ENCODE assay signal across 16 cellular contexts in the genomic region with DNA sequence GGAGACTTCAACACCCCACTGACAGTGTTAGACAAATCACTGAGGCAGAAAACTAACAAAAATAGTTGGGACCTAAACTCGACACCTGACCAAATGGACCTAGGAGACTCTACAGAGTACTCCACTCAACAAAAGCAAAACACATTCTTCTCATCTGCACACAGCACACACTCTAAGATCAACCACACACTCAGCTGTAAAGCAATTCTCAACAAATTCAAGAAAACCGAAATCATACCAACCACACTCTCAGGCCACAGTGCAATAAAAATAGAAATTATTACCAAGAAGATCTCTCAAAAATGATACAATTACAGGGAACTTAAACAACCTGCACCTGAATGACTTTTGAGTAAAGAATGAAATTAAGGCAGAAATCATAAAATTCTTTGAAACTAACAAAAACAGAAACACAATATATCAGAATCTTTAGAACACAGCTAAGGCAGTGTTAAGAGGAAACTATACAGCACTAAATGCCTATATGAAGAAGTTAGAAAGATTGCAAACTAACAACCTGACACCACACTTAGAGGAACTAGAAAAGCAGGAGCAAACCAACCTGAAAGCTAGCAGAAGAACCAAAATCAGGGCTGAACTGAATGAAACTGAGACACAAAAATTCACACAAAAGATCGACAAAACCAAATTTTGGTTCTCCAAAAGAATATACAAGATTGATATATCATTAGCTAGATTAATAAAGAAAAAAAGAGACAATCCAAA. TPM values are rescaled to one million over a fixed set of nuclear protein-coding genes. Genes with fewer than 3 reads are reported as not detected.
A peak's percentile ranks its signal among the peaks of the same experiment; 100 is the strongest.
DNase-seq lines count a peak whose midpoint lies in the region; ATAC-seq and TF ChIP-seq lines count a peak whose summit lies in the region.
"Had no signal": no experiment of that assay in that cellular context is flagged by ENCODE, and none has a peak within 500 bp of the region (broad histone marks: within the 10 kb centered on the region; RNA-seq: fewer than 3 reads in every experiment).

No MANE protein-coding gene starts in this region.

- ATAC-seq in GM18511 (IDR thresholded peaks at IDR 0.05; ENCODE audit: unreplicated experiment) (peak; percentile 91), GM19468 (IDR thresholded peaks at IDR 0.05; ENCODE audit: extremely low read depth, unreplicated experiment) (peak; percentile 79), HG02870 (IDR thresholded peaks at IDR 0.05; ENCODE audit: unreplicated experiment) (peak; percentile 95), HG03460 (IDR thresholded peaks at IDR 0.05; ENCODE audit: unreplicated experiment) (peak; percentile 70), PC-3 (no peak)
- ATAC-seq: HCT116, mucosa of descending colon had no signal

- intact Hi-C loops in PC-3 (cut with micrococcal nuclease): no loop called here

- no peak overlapping the region for H3K9ac ChIP-seq in PC-3 (ENCODE audit: low read length)

- H3F3A ChIP-seq in PC-3 (ENCODE audit: low read length, unreplicated experiment): no peaks in the 10 kb centered on the region

- H3K4me3 ChIP-seq in PC-3 (ENCODE audit: low read length): no peak overlapping the region
- H3K4me3 ChIP-seq: cardiac muscle cell, mucosa of descending colon, sigmoid colon, transverse colon had no signal

- no peaks in the 10 kb centered on the region for H3K4me1 ChIP-seq in PC-3 (ENCODE audit: insufficient read depth, low read length)
- H3K4me1 ChIP-seq: transverse colon had no signal

- H3K36me3 ChIP-seq in PC-3 (ENCODE audit: low read depth, low read length): peaks cover 24% of the 10 kb centered on the region

- no peak overlapping the region for H3K4me2 ChIP-seq in PC-3 (ENCODE audit: low read length)

- no peak overlapping the region for H2AFZ ChIP-seq in PC-3 (ENCODE audit: low read length)

- POLR2A ChIA-PET in PC-3 (lab: Charles Lee; ENCODE audit: unreplicated experiment): no interaction called here

- H4K20me1 ChIP-seq in PC-3 (ENCODE audit: low read length): no peaks in the 10 kb centered on the region

- BruUV-seq in PC-3 (replicated peaks; lab: Mats Ljungman, UMichigan): no TSS peak

- H3K27me3 ChIP-seq in PC-3 (ENCODE audit: low read length): no peaks in the 10 kb centered on the region
- H3K27me3 ChIP-seq: cardiac muscle cell, sigmoid colon, transverse colon had no signal

- H3K9me2 ChIP-seq in PC-3 (replicated peaks; ENCODE audit: low read length): no peaks in the 10 kb centered on the region

- H3K27ac ChIP-seq in PC-3 (ENCODE audit: low read length): no peak overlapping the region
- H3K27ac ChIP-seq: cardiac muscle cell, sigmoid colon, transverse colon had no signal

- CTCF ChIA-PET in PC-3 (lab: Charles Lee): no interaction called here

- no peaks in the 10 kb centered on the region for H3K9me3 ChIP-seq in PC-3 (ENCODE audit: low read length)
- H3K9me3 ChIP-seq: mucosa of descending colon, sigmoid colon, transverse colon had no signal

- peaks cover 11% of the 10 kb centered on the region for H3K79me2 ChIP-seq in PC-3 (ENCODE audit: low read length)

- TF ChIP-seq CTCF in PC-3 (conservative IDR thresholded peaks at IDR 0.05; ENCODE audit: low read depth, low read length): no peak

- DNase-seq in activated CD8-positive, alpha-beta memory T cell treated with anti-CD3 and anti-CD28 coated beads for 24 hours: no peak
- no peak for DNase-seq in NCI-H2196 treated with DMSO at 0.1 percent for 48 hours (lab: John Stamatoyannopoulos, UW; ENCODE audit: unreplicated experiment)
- no peak for DNase-seq in DMS79 treated with DMSO at 0.1 percent for 48 hours (lab: John Stamatoyannopoulos, UW)
- DNase-seq in PC-3: no peak
- DNase-seq: activated effector memory CD4-positive, alpha-beta T cell treated with Interleukin-2 at 50 U/mL for 16 hours; erythroblast; mucosa of descending colon; NCI-H774; sigmoid colon; transverse colon had no signal

RNA-seq across cellular contexts. Expression of a gene that starts 46.3 kb away (rescaled TPM):
- 22.4 and 24.7 TPM in 2 replicates for total RNA-seq in PC-3 (2014; rRNA removed)
